15 cellular contexts compared by ENCODE assay signal in the genomic region with DNA sequence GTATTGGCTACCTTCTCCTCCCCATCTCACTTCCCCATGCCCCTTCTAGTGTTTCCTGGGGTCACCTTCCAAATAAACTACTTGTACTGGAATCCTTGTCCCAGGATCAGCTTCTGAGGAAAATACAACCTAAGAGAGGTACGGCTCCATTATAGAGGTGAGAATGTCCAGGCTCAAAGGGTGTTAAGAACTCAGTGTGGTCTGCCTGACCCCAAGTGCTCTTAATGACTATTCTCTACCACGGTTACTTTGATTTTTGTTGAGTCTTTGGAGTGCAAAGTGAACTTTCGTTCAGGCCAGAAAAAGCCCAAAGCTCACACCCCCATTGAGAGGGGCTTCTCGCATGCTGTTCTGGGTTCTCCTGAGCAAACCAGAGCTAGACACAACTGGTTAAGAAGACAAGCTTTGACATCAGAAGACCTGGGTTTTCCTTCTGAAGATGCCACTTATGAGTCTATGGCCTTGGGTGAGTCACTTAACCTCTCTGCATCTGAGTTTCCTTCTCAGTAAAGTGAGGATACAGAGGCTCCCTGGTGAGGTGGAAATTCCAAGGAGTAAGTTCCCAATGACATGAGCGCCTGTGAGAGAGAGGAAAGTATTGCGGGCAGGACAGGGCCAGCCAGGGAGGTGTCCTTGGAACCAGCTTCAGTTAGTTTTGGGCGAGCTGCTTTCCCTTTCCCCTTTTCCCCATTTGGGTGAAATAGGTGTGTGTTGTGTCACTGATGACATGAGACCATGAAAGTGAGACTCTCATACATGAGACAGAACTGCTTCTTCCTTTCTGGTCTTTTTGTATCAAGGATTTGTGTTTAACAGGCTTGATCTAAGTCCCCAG.
A peak's percentile ranks its signal among the peaks of the same experiment; 100 is the strongest.
DNase-seq lines count a peak whose midpoint lies in the region; ATAC-seq and TF ChIP-seq lines count a peak whose summit lies in the region.
"Had no signal": no experiment of that assay in that cellular context is flagged by ENCODE, and none has a peak within 500 bp of the region (broad histone marks: within the 10 kb centered on the region; RNA-seq: fewer than 3 reads in every experiment).

No MANE protein-coding gene starts in this region.

- H3K36me3 ChIP-seq in mesendoderm (ENCODE audit: control insufficient read depth, insufficient read depth, low read length) = no peaks in the 10 kb centered on the region
- no peaks in the 10 kb centered on the region for H3K36me3 ChIP-seq in mucosa of descending colon (ENCODE audit: low read depth)
- H3K36me3 ChIP-seq: right atrium auricular region had no signal

- no peak overlapping the region for H3K23ac ChIP-seq in mesendoderm (ENCODE audit: low read length)

- H3K4me3 Mint-ChIP-seq in T-helper 2 cell treated with Interferon-gamma antibody and Interleukin-4, amounts not matched to agents 5 μg/mL and 100 μg/mL, for 36 hours = no peak overlapping the region
- H3K4me3 Mint-ChIP-seq in activated T-cell treated with anti-CD3 and anti-CD28 coated beads, Interleukin-2, amount 50 U/mL, for 24 hours = no peak overlapping the region
- H3K4me3 Mint-ChIP-seq: activated naive CD8-positive, alpha-beta T cell treated with anti-CD3 and anti-CD28 coated beads, Interleukin-2, amount 10 ng/mL, durations not matched to agents 7 days and 5 days; central memory CD8-positive, alpha-beta T cell; nephron had no signal

- H2BK15ac ChIP-seq in mesendoderm (replicated peaks; ENCODE audit: low read depth) = no peak overlapping the region

- H3K4me3 ChIP-seq in mesendoderm (ENCODE audit: low read length) = no peak overlapping the region
- no peak overlapping the region for H3K4me3 ChIP-seq in mucosa of descending colon
- H3K4me3 ChIP-seq: right atrium auricular region, testis had no signal

- DNase-seq in T-helper 2 cell treated with Interferon-gamma antibody and Interleukin-4, amounts not matched to agents 5 μg/mL and 100 μg/mL, for 36 hours (ENCODE audit: low spot score) = peak; percentile 37
- DNase-seq in T-helper 2 cell = no peak
- DNase-seq in EL = peak; percentile 21
- DNase-seq in activated T-cell treated with anti-CD3 and anti-CD28 coated beads, Interleukin-2, amount 50 U/mL, for 24 hours = peak; percentile 66
- DNase-seq in mesendoderm = peak; percentile 59
- no peak for DNase-seq in putamen (ENCODE audit: low spot score)
- DNase-seq in mucosa of descending colon = no peak
- no peak for DNase-seq in NCI-H2029 (lab: John Stamatoyannopoulos, UW)
- DNase-seq: 8988T; activated naive CD8-positive, alpha-beta T cell treated with anti-CD3 and anti-CD28 coated beads, Interleukin-2, amount 10 ng/mL, durations not matched to agents 7 days and 5 days; NCI-H2171 treated with DMSO at 0.1 percent for 48 hours had no signal

- no peak overlapping the region for H3K9ac ChIP-seq in mesendoderm (ENCODE audit: low read length)

- H2BK5ac ChIP-seq in mesendoderm (ENCODE audit: low read length) = no peak overlapping the region

- H3K4me1 Mint-ChIP-seq in T-helper 2 cell treated with Interferon-gamma antibody and Interleukin-4, amounts not matched to agents 5 μg/mL and 100 μg/mL, for 36 hours (ENCODE audit: low read depth) = peaks cover 10% of the 10 kb centered on the region
- peaks cover 48% of the 10 kb centered on the region for H3K4me1 Mint-ChIP-seq in activated T-cell treated with anti-CD3 and anti-CD28 coated beads, Interleukin-2, amount 50 U/mL, for 24 hours (ENCODE audit: low read depth)
- H3K4me1 Mint-ChIP-seq: central memory CD8-positive, alpha-beta T cell had no signal

- no peak overlapping the region for H3K27ac ChIP-seq in mesendoderm (ENCODE audit: low read depth, low read length)
- H3K27ac ChIP-seq: right atrium auricular region, testis had no signal

- H3K36me3 Mint-ChIP-seq in T-helper 2 cell treated with Interferon-gamma antibody and Interleukin-4, amounts not matched to agents 5 μg/mL and 100 μg/mL, for 36 hours (ENCODE audit: low read depth) = no peaks in the 10 kb centered on the region
- H3K36me3 Mint-ChIP-seq in activated T-cell treated with anti-CD3 and anti-CD28 coated beads, Interleukin-2, amount 50 U/mL, for 24 hours (ENCODE audit: low read depth) = no peaks in the 10 kb centered on the region
- H3K36me3 Mint-ChIP-seq: activated naive CD8-positive, alpha-beta T cell treated with anti-CD3 and anti-CD28 coated beads, Interleukin-2, amount 10 ng/mL, durations not matched to agents 7 days and 5 days had no signal

- WGBS in mesendoderm (ENCODE audit: extremely low coverage, insufficient coverage, low lambda C conversion rate) = no CpG with 5 or more reads among the region's 7 CpGs

- no peaks in the 10 kb centered on the region for H3K79me2 ChIP-seq in mesendoderm (ENCODE audit: control insufficient read depth, insufficient read depth, low read length)

- H3K27me3 Mint-ChIP-seq in T-helper 2 cell treated with Interferon-gamma antibody and Interleukin-4, amounts not matched to agents 5 μg/mL and 100 μg/mL, for 36 hours (ENCODE audit: low read depth) = peaks cover 2% of the 10 kb centered on the region
- peaks cover 11% of the 10 kb centered on the region for H3K27me3 Mint-ChIP-seq in activated T-cell treated with anti-CD3 and anti-CD28 coated beads, Interleukin-2, amount 50 U/mL, for 24 hours
- H3K27me3 Mint-ChIP-seq: activated naive CD8-positive, alpha-beta T cell treated with anti-CD3 and anti-CD28 coated beads, Interleukin-2, amount 10 ng/mL, durations not matched to agents 7 days and 5 days had no signal

- no peak for ATAC-seq in mucosa of descending colon

- no peak overlapping the region for H3K18ac ChIP-seq in mesendoderm (ENCODE audit: low read length)

- no peak for TF ChIP-seq CTCF in mucosa of descending colon (IDR thresholded peaks at IDR 0.05)

- H3K4me1 ChIP-seq in mesendoderm (ENCODE audit: control insufficient read depth, low read depth, low read length) (no peaks in the 10 kb centered on the region), mucosa of descending colon (ENCODE audit: low read depth) (peaks cover 16% of the 10 kb centered on the region)

- no peak overlapping the region for H2BK120ac ChIP-seq in mesendoderm (ENCODE audit: low read depth, low read length)

- intact Hi-C loops in mucosa of descending colon (cut with DNase I, micrococcal nuclease) = loop anchor here in 1 of 2 donors (10.0 kb wide), 1 partner anchor 305 kb away; no protein-coding TSS in a partner anchor

- peaks cover 3% of the 10 kb centered on the region for H3K9me3 Mint-ChIP-seq in T-helper 2 cell treated with Interferon-gamma antibody and Interleukin-4, amounts not matched to agents 5 μg/mL and 100 μg/mL, for 36 hours
- peaks cover 8% of the 10 kb centered on the region for H3K9me3 Mint-ChIP-seq in activated T-cell treated with anti-CD3 and anti-CD28 coated beads, Interleukin-2, amount 50 U/mL, for 24 hours
- H3K9me3 Mint-ChIP-seq: central memory CD8-positive, alpha-beta T cell; nephron had no signal

- H4K8ac ChIP-seq in mesendoderm (ENCODE audit: low read depth, low read length) = no peak overlapping the region

- no peaks in the 10 kb centered on the region for H3K27me3 ChIP-seq in mesendoderm (ENCODE audit: insufficient read depth, low read length, poor library complexity)
- H3K27me3 ChIP-seq: right atrium auricular region, testis had no signal

- no peak overlapping the region for H3K4ac ChIP-seq in mesendoderm (ENCODE audit: low read depth, low read length)

- H2AK5ac ChIP-seq in mesendoderm (ENCODE audit: low read length) = no peak overlapping the region

- no peaks in the 10 kb centered on the region for H3K9me3 ChIP-seq in mucosa of descending colon
- H3K9me3 ChIP-seq: right atrium auricular region, testis had no signal

- no peak overlapping the region for H3K27ac Mint-ChIP-seq in T-helper 2 cell treated with Interferon-gamma antibody and Interleukin-4, amounts not matched to agents 5 μg/mL and 100 μg/mL, for 36 hours
- H3K27ac Mint-ChIP-seq in activated T-cell treated with anti-CD3 and anti-CD28 coated beads, Interleukin-2, amount 50 U/mL, for 24 hours = peak overlapping the region; percentile 76
- H3K27ac Mint-ChIP-seq: activated naive CD8-positive, alpha-beta T cell treated with anti-CD3 and anti-CD28 coated beads, Interleukin-2, amount 10 ng/mL, durations not matched to agents 7 days and 5 days had no signal

- H3K4me2 ChIP-seq in mesendoderm (ENCODE audit: low read length) = no peak overlapping the region

- H3K56ac ChIP-seq in mesendoderm (ENCODE audit: low read length) = no peak overlapping the region

- no peak overlapping the region for H4K5ac ChIP-seq in mesendoderm (ENCODE audit: low read length)

- H3K79me1 ChIP-seq in mesendoderm (ENCODE audit: low read length) = no peaks in the 10 kb centered on the region

Comparison
In these comparisons a context has a peak if more than half of its experiments do, and no peak if none do; other contexts are left out.
1. DNase-seq: peak in T-helper 2 cell treated with Interferon-gamma antibody and Interleukin-4, amounts not matched to agents 5 μg/mL and 100 μg/mL, for 36 hours (single experiment), EL (single experiment), activated T-cell treated with anti-CD3 and anti-CD28 coated beads, Interleukin-2, amount 50 U/mL, for 24 hours (single experiment) and mesendoderm (single experiment); none in T-helper 2 cell (0 of 5), putamen (single experiment), mucosa of descending colon (0 of 3) and NCI-H2029 (single experiment).